ENCODE assay signal across 1 cellular context in the genomic region with DNA sequence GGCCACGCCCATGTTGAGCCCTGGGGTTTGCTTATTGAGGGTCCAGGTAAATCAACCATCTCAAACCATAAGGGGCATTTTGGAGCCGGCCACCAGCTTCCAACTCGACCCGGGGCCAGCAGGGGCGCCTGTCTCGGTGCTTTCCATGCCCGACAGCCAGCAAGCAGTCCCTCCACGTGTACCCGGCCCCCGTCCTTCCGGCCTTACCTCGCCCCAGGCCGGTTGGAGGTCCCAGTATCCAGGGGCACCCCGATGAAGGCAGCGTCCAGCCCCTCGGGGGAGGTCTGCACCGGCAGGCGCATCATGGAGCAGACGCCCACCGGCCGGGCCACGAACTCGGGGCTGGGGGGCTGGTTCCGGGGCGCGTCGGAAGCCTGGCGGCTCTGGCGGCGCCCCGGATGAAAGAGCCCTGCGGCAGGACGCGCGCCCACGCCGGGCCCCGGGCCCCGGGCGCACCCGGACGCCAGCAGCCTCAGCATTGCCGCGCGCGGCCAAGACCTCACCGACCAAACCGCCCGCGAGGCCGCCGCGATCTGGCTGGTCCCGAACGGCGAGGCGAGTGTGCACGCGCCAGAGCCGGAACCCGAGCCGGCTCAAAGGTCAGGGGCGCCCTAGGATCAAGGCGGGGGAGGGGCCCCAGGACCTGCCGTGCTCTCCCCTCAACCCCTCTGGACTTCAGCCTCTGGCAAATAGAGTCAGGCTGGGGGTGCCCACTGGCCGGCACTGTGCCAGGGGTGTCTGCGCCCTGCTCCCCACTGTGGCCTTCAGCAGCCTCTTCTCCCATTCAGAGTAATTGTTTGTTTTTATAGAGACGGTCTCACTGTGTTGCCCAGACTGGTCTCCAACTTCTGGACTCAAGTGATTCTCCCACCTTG.
TF ChIP-seq lines count a peak whose summit lies in the region.

A gene with protein sequence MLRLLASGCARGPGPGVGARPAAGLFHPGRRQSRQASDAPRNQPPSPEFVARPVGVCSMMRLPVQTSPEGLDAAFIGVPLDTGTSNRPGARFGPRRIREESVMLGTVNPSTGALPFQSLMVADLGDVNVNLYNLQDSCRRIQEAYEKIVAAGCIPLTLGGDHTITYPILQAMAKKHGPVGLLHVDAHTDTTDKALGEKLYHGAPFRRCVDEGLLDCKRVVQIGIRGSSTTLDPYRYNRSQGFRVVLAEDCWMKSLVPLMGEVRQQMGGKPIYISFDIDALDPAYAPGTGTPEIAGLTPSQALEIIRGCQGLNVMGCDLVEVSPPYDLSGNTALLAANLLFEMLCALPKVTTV (minus strand): TSS at position 563 of the 875 bp plus-strand sequence. CDS start 84 bp downstream, at position 479.

TF ChIP-seq in H1, 55 proteins besides CTCF, POLR2A, EP300 and RAD21 (continues in another document):
- TF ChIP-seq, protein P1, sequence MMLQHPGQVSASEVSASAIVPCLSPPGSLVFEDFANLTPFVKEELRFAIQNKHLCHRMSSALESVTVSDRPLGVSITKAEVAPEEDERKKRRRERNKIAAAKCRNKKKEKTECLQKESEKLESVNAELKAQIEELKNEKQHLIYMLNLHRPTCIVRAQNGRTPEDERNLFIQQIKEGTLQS (IDR thresholded peaks at IDR 0.05; ENCODE audit: insufficient read depth, low read depth, low read length): no peak
- TF ChIP-seq RNF2 (IDR thresholded peaks at IDR 0.05; ENCODE audit: borderline replicate concordance, low read depth, low read length, missing control alignments, poor library complexity, severe bottlenecking) (no peak), POU5F1 (IDR thresholded peaks at IDR 0.05; ENCODE audit: low read depth, low read length) (no peak), BCL11A (IDR thresholded peaks at IDR 0.05; ENCODE audit: low read depth in 2 of 2, low read length in 2 of 2) (no peak), CHD2 (IDR thresholded peaks at IDR 0.05; ENCODE audit: low read length) (no peak), SP2 (IDR thresholded peaks at IDR 0.05; ENCODE audit: low read length) (no peak), CBX8 (IDR thresholded peaks at IDR 0.05; ENCODE audit: borderline replicate concordance, low read depth, low read length) (no peak), SAP30 (IDR thresholded peaks at IDR 0.05; ENCODE audit: insufficient read depth, insufficient replicate concordance, low read length) (no peak), SRF (IDR thresholded peaks at IDR 0.05; ENCODE audit: low read depth, low read length) (no peak), EZH2 (IDR thresholded peaks at IDR 0.05; ENCODE audit: low read depth, low read length, severe bottlenecking) (no peak), BRCA1 (IDR thresholded peaks at IDR 0.05; ENCODE audit: low read depth, low read length) (no peak), HDAC6 (IDR thresholded peaks at IDR 0.05; ENCODE audit: low read depth, low read length) (no peak), CTBP2 (IDR thresholded peaks at IDR 0.05; ENCODE audit: borderline replicate concordance, insufficient read depth, insufficient read length, low read length) (peak; percentile 44), SP1 (IDR thresholded peaks at IDR 0.05; ENCODE audit: low read depth, low read length) (no peak), KDM4A (IDR thresholded peaks at IDR 0.05; ENCODE audit: low read depth, low read length, severe bottlenecking) (peak; percentile 83), CHD1 (IDR thresholded peaks at IDR 0.05; ENCODE audit: low read depth, low read length) (no peak), BACH1 (IDR thresholded peaks at IDR 0.05; ENCODE audit: low read length) (no peak), TAF1 (IDR thresholded peaks at IDR 0.05; ENCODE audit: low read depth, low read length) (peak; percentile 68; the same call in 1 of the 2 replicates), CBX5 (IDR thresholded peaks at IDR 0.05; ENCODE audit: low read depth, low read length) (no peak), CREB1 (IDR thresholded peaks at IDR 0.05) (peak; percentile 35; the same call in 1 of the 2 replicates), SP4 (IDR thresholded peaks at IDR 0.05; ENCODE audit: low read length) (0 out of 2 replicates have a peak, but pooled peaks have one; percentile 30), TAF7 (optimal IDR thresholded peaks at IDR 0.05; ENCODE audit: borderline replicate concordance, low read depth, low read length) (peak; percentile 40), KDM5A (IDR thresholded peaks at IDR 0.05; ENCODE audit: low read length) (no peak), ASH2L (IDR thresholded peaks at IDR 0.05; ENCODE audit: low read length) (peak; percentile 87), TCF12 (IDR thresholded peaks at IDR 0.05; ENCODE audit: low read depth, low read length) (no peak), TBP (IDR thresholded peaks at IDR 0.05; ENCODE audit: low read depth, low read length) (no peak), EGR1 (IDR thresholded peaks at IDR 0.05; ENCODE audit: borderline replicate concordance, low read depth, low read length) (peak; percentile 3; the same call in 1 of the 2 replicates), GABPA (IDR thresholded peaks at IDR 0.05; ENCODE audit: borderline replicate concordance, insufficient read depth, low read length) (peak; percentile 14; the same call in 1 of the 2 replicates), ZNF274 (IDR thresholded peaks at IDR 0.05; ENCODE audit: borderline replicate concordance, extremely low read depth, low read length) (no peak), NANOG (IDR thresholded peaks at IDR 0.05; ENCODE audit: insufficient read depth, low read depth, low read length, poor library complexity, severe bottlenecking) (no peak), SIRT6 (IDR thresholded peaks at IDR 0.05; ENCODE audit: low read length) (no peak), SIN3A (conservative IDR thresholded peaks at IDR 0.05 in 1 of 2, IDR thresholded peaks at IDR 0.05 in 1 of 2; ENCODE audit: low read depth in 1 of 2, low read length in 2 of 2) (peak in 1 of 2 experiments; percentile 81; a peak in 2 of 4 replicates), NRF1 (IDR thresholded peaks at IDR 0.05; ENCODE audit: low read depth, low read length) (no peak), TEAD4 (IDR thresholded peaks at IDR 0.05; ENCODE audit: low read depth, low read length) (no peak), GTF2F1 (IDR thresholded peaks at IDR 0.05; ENCODE audit: borderline replicate concordance, low read depth, low read length) (no peak), FOSL1 (IDR thresholded peaks at IDR 0.05; ENCODE audit: insufficient read depth, low read depth, low read length) (no peak), RBBP5 (IDR thresholded peaks at IDR 0.05; ENCODE audit: borderline replicate concordance, low read depth, low read length) (no peak), PHF8 (conservative IDR thresholded peaks at IDR 0.05; ENCODE audit: low read depth, low read length) (peak; percentile 75), JUN (IDR thresholded peaks at IDR 0.05; ENCODE audit: low read depth, low read length) (no peak), SIX5 (IDR thresholded peaks at IDR 0.05; ENCODE audit: low read depth, low read length) (no peak), HDAC2 (IDR thresholded peaks at IDR 0.05; ENCODE audit: borderline replicate concordance in 1 of 2, low read depth in 2 of 2, low read length in 2 of 2) (no peak), RFX5 (IDR thresholded peaks at IDR 0.05; ENCODE audit: borderline replicate concordance, low read depth, low read length) (no peak), KDM1A (IDR thresholded peaks at IDR 0.05; ENCODE audit: borderline replicate concordance, low read length) (no peak), CEBPB (IDR thresholded peaks at IDR 0.05; ENCODE audit: low read depth, low read length) (no peak), YY1 (IDR thresholded peaks at IDR 0.05; ENCODE audit: low read depth, low read length) (peak; percentile 7; the same call in 1 of the 2 replicates), SUZ12 (IDR thresholded peaks at IDR 0.05; ENCODE audit: low read length) (no peak), JUND (IDR thresholded peaks at IDR 0.05; ENCODE audit: low read length) (peak; percentile 39; the same call in 1 of the 2 replicates), RXRA (IDR thresholded peaks at IDR 0.05; ENCODE audit: insufficient read depth, low read depth, low read length) (no peak)
- TF ChIP-seq, protein P2, sequence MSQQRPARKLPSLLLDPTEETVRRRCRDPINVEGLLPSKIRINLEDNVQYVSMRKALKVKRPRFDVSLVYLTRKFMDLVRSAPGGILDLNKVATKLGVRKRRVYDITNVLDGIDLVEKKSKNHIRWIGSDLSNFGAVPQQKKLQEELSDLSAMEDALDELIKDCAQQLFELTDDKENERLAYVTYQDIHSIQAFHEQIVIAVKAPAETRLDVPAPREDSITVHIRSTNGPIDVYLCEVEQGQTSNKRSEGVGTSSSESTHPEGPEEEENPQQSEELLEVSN (IDR thresholded peaks at IDR 0.05): peak; percentile 58
- TF ChIP-seq, protein P3, sequence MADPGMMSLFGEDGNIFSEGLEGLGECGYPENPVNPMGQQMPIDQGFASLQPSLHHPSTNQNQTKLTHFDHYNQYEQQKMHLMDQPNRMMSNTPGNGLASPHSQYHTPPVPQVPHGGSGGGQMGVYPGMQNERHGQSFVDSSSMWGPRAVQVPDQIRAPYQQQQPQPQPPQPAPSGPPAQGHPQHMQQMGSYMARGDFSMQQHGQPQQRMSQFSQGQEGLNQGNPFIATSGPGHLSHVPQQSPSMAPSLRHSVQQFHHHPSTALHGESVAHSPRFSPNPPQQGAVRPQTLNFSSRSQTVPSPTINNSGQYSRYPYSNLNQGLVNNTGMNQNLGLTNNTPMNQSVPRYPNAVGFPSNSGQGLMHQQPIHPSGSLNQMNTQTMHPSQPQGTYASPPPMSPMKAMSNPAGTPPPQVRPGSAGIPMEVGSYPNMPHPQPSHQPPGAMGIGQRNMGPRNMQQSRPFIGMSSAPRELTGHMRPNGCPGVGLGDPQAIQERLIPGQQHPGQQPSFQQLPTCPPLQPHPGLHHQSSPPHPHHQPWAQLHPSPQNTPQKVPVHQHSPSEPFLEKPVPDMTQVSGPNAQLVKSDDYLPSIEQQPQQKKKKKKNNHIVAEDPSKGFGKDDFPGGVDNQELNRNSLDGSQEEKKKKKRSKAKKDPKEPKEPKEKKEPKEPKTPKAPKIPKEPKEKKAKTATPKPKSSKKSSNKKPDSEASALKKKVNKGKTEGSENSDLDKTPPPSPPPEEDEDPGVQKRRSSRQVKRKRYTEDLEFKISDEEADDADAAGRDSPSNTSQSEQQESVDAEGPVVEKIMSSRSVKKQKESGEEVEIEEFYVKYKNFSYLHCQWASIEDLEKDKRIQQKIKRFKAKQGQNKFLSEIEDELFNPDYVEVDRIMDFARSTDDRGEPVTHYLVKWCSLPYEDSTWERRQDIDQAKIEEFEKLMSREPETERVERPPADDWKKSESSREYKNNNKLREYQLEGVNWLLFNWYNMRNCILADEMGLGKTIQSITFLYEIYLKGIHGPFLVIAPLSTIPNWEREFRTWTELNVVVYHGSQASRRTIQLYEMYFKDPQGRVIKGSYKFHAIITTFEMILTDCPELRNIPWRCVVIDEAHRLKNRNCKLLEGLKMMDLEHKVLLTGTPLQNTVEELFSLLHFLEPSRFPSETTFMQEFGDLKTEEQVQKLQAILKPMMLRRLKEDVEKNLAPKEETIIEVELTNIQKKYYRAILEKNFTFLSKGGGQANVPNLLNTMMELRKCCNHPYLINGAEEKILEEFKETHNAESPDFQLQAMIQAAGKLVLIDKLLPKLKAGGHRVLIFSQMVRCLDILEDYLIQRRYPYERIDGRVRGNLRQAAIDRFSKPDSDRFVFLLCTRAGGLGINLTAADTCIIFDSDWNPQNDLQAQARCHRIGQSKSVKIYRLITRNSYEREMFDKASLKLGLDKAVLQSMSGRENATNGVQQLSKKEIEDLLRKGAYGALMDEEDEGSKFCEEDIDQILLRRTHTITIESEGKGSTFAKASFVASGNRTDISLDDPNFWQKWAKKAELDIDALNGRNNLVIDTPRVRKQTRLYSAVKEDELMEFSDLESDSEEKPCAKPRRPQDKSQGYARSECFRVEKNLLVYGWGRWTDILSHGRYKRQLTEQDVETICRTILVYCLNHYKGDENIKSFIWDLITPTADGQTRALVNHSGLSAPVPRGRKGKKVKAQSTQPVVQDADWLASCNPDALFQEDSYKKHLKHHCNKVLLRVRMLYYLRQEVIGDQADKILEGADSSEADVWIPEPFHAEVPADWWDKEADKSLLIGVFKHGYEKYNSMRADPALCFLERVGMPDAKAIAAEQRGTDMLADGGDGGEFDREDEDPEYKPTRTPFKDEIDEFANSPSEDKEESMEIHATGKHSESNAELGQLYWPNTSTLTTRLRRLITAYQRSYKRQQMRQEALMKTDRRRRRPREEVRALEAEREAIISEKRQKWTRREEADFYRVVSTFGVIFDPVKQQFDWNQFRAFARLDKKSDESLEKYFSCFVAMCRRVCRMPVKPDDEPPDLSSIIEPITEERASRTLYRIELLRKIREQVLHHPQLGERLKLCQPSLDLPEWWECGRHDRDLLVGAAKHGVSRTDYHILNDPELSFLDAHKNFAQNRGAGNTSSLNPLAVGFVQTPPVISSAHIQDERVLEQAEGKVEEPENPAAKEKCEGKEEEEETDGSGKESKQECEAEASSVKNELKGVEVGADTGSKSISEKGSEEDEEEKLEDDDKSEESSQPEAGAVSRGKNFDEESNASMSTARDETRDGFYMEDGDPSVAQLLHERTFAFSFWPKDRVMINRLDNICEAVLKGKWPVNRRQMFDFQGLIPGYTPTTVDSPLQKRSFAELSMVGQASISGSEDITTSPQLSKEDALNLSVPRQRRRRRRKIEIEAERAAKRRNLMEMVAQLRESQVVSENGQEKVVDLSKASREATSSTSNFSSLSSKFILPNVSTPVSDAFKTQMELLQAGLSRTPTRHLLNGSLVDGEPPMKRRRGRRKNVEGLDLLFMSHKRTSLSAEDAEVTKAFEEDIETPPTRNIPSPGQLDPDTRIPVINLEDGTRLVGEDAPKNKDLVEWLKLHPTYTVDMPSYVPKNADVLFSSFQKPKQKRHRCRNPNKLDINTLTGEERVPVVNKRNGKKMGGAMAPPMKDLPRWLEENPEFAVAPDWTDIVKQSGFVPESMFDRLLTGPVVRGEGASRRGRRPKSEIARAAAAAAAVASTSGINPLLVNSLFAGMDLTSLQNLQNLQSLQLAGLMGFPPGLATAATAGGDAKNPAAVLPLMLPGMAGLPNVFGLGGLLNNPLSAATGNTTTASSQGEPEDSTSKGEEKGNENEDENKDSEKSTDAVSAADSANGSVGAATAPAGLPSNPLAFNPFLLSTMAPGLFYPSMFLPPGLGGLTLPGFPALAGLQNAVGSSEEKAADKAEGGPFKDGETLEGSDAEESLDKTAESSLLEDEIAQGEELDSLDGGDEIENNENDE (IDR thresholded peaks at IDR 0.05; ENCODE audit: insufficient replicate concordance, low read length): no peak
- TF ChIP-seq, protein P4, sequence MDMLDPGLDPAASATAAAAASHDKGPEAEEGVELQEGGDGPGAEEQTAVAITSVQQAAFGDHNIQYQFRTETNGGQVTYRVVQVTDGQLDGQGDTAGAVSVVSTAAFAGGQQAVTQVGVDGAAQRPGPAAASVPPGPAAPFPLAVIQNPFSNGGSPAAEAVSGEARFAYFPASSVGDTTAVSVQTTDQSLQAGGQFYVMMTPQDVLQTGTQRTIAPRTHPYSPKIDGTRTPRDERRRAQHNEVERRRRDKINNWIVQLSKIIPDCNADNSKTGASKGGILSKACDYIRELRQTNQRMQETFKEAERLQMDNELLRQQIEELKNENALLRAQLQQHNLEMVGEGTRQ (IDR thresholded peaks at IDR 0.05; ENCODE audit: low read length): no peak
- TF ChIP-seq, protein P5, sequence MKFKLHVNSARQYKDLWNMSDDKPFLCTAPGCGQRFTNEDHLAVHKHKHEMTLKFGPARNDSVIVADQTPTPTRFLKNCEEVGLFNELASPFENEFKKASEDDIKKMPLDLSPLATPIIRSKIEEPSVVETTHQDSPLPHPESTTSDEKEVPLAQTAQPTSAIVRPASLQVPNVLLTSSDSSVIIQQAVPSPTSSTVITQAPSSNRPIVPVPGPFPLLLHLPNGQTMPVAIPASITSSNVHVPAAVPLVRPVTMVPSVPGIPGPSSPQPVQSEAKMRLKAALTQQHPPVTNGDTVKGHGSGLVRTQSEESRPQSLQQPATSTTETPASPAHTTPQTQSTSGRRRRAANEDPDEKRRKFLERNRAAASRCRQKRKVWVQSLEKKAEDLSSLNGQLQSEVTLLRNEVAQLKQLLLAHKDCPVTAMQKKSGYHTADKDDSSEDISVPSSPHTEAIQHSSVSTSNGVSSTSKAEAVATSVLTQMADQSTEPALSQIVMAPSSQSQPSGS (IDR thresholded peaks at IDR 0.05; ENCODE audit: low read length): no peak
